ENCODE assay signal across 15 cellular contexts in the genomic region with DNA sequence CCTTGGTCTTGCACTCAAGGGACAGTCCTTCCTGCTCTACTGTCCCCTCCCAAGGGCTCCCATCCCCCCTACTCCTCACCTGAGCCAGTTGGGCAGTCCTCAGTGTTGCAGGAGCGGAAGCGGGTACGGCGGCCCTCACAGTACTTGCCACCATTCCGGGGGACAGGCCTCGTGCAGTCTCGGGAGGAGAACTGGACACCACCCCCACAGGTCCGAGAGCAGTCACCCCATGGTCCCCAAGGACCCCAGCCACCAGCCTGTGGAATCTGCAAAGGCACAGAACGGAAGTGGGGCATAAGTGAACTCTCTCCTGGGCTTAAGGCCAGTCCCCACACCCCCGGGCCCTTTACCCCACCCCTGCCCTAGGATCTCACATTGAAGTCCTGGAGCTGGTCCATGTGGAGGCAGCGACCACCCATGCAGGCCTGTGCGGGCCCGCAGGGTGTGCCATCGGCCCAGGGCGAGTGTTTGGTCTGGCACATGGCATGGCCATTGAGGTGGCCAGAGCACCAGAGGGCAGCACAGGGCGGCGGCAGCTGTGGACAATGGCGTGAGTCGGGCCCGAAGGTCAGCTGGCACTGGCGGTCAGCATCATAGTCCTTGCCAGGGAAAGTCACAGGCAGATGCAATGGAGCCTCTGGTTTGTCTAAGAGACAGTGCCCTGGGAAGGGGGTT. TPM values are rescaled to one million over a fixed set of nuclear protein-coding genes. Genes with fewer than 3 reads are reported as not detected.
A peak's percentile ranks its signal among the peaks of the same experiment; 100 is the strongest.
DNase-seq lines count a peak whose midpoint lies in the region; ATAC-seq and TF ChIP-seq lines count a peak whose summit lies in the region.
"Had no signal": no experiment of that assay in that cellular context is flagged by ENCODE, and none has a peak within 500 bp of the region (broad histone marks: within the 10 kb centered on the region; RNA-seq: fewer than 3 reads in every experiment).

No MANE protein-coding gene starts in this region.

- TF ChIP-seq CTCF in LNCaP clone FGC (IDR thresholded peaks at IDR 0.05; ENCODE audit: control insufficient read depth, extremely low read depth, insufficient read depth): peak; percentile 35
- TF ChIP-seq CTCF in brain (conservative IDR thresholded peaks at IDR 0.05): no peak

- no peaks in the 10 kb centered on the region for H3K27me3 ChIP-seq in skeletal muscle satellite cell (ENCODE audit: control insufficient read depth, insufficient read depth, low read length)
- H3K27me3 ChIP-seq: pancreas, suprapubic skin had no signal

- H3K9me3 Mint-ChIP-seq in brain: no peaks in the 10 kb centered on the region
- H3K9me3 Mint-ChIP-seq in activated T-cell treated with anti-CD3 and anti-CD28 coated beads, Interleukin-2, amount 50 U/mL, for 4 hours: no peaks in the 10 kb centered on the region
- H3K9me3 Mint-ChIP-seq: activated CD4-positive, alpha-beta T cell treated with anti-CD3 and anti-CD28 coated beads, Interleukin-2, amount 10 ng/mL, durations not matched to agents 24 days and 14 days had no signal

- peaks cover 41% of the 10 kb centered on the region for H3K4me1 Mint-ChIP-seq in brain
- H3K4me1 Mint-ChIP-seq in activated T-cell treated with anti-CD3 and anti-CD28 coated beads, Interleukin-2, amount 50 U/mL, for 4 hours (ENCODE audit: low read depth): peaks cover 30% of the 10 kb centered on the region

- no peak for ATAC-seq in activated T-cell treated with anti-CD3 and anti-CD28 coated beads, Interleukin-2, amount 50 U/mL, for 4 hours
- ATAC-seq: gastroesophageal sphincter had no signal

- H3K4me2 ChIP-seq in skeletal muscle satellite cell (ENCODE audit: low read length): peak overlapping the region; percentile 16

- peak overlapping the region in 1 of 5 experiments; percentile 24 for H3K4me3 Mint-ChIP-seq in brain
- no peak overlapping the region for H3K4me3 Mint-ChIP-seq in activated T-cell treated with anti-CD3 and anti-CD28 coated beads, Interleukin-2, amount 50 U/mL, for 4 hours
- H3K4me3 Mint-ChIP-seq: activated CD4-positive, alpha-beta T cell treated with anti-CD3 and anti-CD28 coated beads, Interleukin-2, amount 10 ng/mL, durations not matched to agents 24 days and 14 days had no signal

- no peaks in the 10 kb centered on the region for H3K9me3 ChIP-seq in skeletal muscle satellite cell (replicated peaks; ENCODE audit: low read length)
- H3K9me3 ChIP-seq: gastroesophageal sphincter, pancreas, suprapubic skin had no signal

- peaks cover 31% of the 10 kb centered on the region for H3K4me1 ChIP-seq in skeletal muscle satellite cell (ENCODE audit: control insufficient read depth, insufficient read depth, low read length)
- H3K4me1 ChIP-seq: pancreas had no signal

- H3K27ac Mint-ChIP-seq in brain: peak overlapping the region in 3 of 5 experiments; percentile 92 to 96 (median 94)

- H3K4me3 ChIP-seq in LNCaP clone FGC (ENCODE audit: low read depth, low read length) (no peak overlapping the region), skeletal muscle satellite cell (ENCODE audit: low read length) (no peak overlapping the region)
- H3K4me3 ChIP-seq: pancreas, suprapubic skin had no signal

- H3K27me3 Mint-ChIP-seq in brain: peaks cover 4% of the 10 kb centered on the region
- no peaks in the 10 kb centered on the region for H3K27me3 Mint-ChIP-seq in activated T-cell treated with anti-CD3 and anti-CD28 coated beads, Interleukin-2, amount 50 U/mL, for 4 hours (ENCODE audit: low read depth)
- H3K27me3 Mint-ChIP-seq: activated CD4-positive, alpha-beta T cell treated with anti-CD3 and anti-CD28 coated beads, Interleukin-2, amount 10 ng/mL, durations not matched to agents 24 days and 14 days had no signal

- no peak overlapping the region for H3K9ac ChIP-seq in skeletal muscle satellite cell (ENCODE audit: low read depth, low read length)

- DNase-seq in LNCaP clone FGC (ENCODE audit: low read depth): no peak
- DNase-seq in inferior parietal cortex (ENCODE audit: extremely low spot score): peak; percentile 75
- no peak for DNase-seq in activated T-cell treated with anti-CD3 and anti-CD28 coated beads, Interleukin-2, amount 50 U/mL, for 4 hours
- no peak for DNase-seq in NK-92 treated with Interleukin-12 subunit alpha and Interleukin-12 subunit beta, amount 100 ng/mL, for 24 hours (lab: John Stamatoyannopoulos, UW)
- no peak for DNase-seq in NOMO-1 treated with DMSO at 0.1 percent for 48 hours (lab: John Stamatoyannopoulos, UW; ENCODE audit: unreplicated experiment)
- no peak for DNase-seq in GF-D8 (lab: John Stamatoyannopoulos, UW)
- DNase-seq: activated CD4-positive, alpha-beta T cell treated with anti-CD3 and anti-CD28 coated beads, Interleukin-2, amount 10 ng/mL, durations not matched to agents 24 days and 14 days; activated gamma-delta T cell treated with Interleukin-2 at 50 U/mL for 16 hours; NCI-H2081 treated with DMSO at 0.1 percent for 48 hours; pancreas; T-helper 1 cell had no signal

- H3K36me3 Mint-ChIP-seq in brain: no peaks in the 10 kb centered on the region
- no peaks in the 10 kb centered on the region for H3K36me3 Mint-ChIP-seq in activated T-cell treated with anti-CD3 and anti-CD28 coated beads, Interleukin-2, amount 50 U/mL, for 4 hours (ENCODE audit: insufficient read depth)

- H3K36me3 ChIP-seq in skeletal muscle satellite cell (ENCODE audit: insufficient read depth, low read length): no peaks in the 10 kb centered on the region
- H3K36me3 ChIP-seq: pancreas, suprapubic skin had no signal

RNA-seq across cellular contexts. Expression of a gene that starts 5.2 kb away (rescaled TPM):
- 17.3 TPM for polyA plus RNA-seq in brain (ENCODE audit: insufficient read depth, low read depth, low replicate concordance)
- 2.8 and 14.2 TPM in 2 replicates for total RNA-seq in skeletal muscle satellite cell (2012; rRNA removed)
- 1 to 10 TPM in 1 of 3 donors, under 1 TPM in 2; 0.34 to 1.1 (median 0.63) TPM for total RNA-seq in activated T-cell treated with anti-CD3 and anti-CD28 coated beads, Interleukin-2, amount 50 U/mL, for 4 hours

RNA-seq across cellular contexts. Expression of a gene that starts 8.5 kb away (rescaled TPM):
- polyA plus RNA-seq in brain (ENCODE audit: insufficient read depth, low read depth, low replicate concordance): 77.1 TPM
- total RNA-seq in skeletal muscle satellite cell (2012; rRNA removed): 85.6 and 105 TPM in 2 replicates
- total RNA-seq in activated T-cell treated with anti-CD3 and anti-CD28 coated beads, Interleukin-2, amount 50 U/mL, for 4 hours: 10 to 100 TPM; 70.7 to 80.5 (median 73.2) TPM

RNA-seq across cellular contexts. Expression of a gene that starts 16.4 kb away (rescaled TPM):
- 52.8 TPM for polyA plus RNA-seq in brain (ENCODE audit: insufficient read depth, low read depth, low replicate concordance)
- 15.3 and 23.1 TPM in 2 replicates for total RNA-seq in skeletal muscle satellite cell (2012; rRNA removed)
- 10 to 100 TPM; 73.9 to 76.3 (median 75.9) TPM for total RNA-seq in activated T-cell treated with anti-CD3 and anti-CD28 coated beads, Interleukin-2, amount 50 U/mL, for 4 hours

RNA-seq across cellular contexts. Expression of a gene that starts 21.4 kb away (rescaled TPM):
- 38.4 TPM for polyA plus RNA-seq in brain (ENCODE audit: insufficient read depth, low read depth, low replicate concordance)
- total RNA-seq in skeletal muscle satellite cell (2012; rRNA removed): not detected in 2 replicates
- total RNA-seq in activated T-cell treated with anti-CD3 and anti-CD28 coated beads, Interleukin-2, amount 50 U/mL, for 4 hours: 1 to 10 TPM in 1 of 3 donors, under 1 TPM in 1, not detected in 1; 0.83 to 1.4 TPM

RNA-seq across cellular contexts. Expression of a gene that starts 27.5 kb away (rescaled TPM):
- 25.7 TPM for polyA plus RNA-seq in brain (ENCODE audit: insufficient read depth, low read depth, low replicate concordance)
- total RNA-seq in skeletal muscle satellite cell (2012; rRNA removed): 9.0 and 9.4 TPM in 2 replicates
- total RNA-seq in activated T-cell treated with anti-CD3 and anti-CD28 coated beads, Interleukin-2, amount 50 U/mL, for 4 hours: 10 to 100 TPM; 10.0 to 13.8 (median 12.8) TPM
